In genomic region chr12:12017798-12018197, GRCh38 we compare ENCODE assay signal across 1 cellular context.
TF ChIP-seq lines count a peak whose summit lies in the region.

No MANE protein-coding gene starts in this region.

TF ChIP-seq in WTC11, 78 proteins besides CTCF, POLR2A, EP300 and RAD21 (continued from another document):
- TF ChIP-seq AFF4 (CRISPR knock-in tag; IDR thresholded peaks at IDR 0.05; ENCODE audit: borderline replicate concordance) (no peak), ELF4 (CRISPR knock-in tag; IDR thresholded peaks at IDR 0.05; ENCODE audit: low read depth) (no peak), ZNF263 (CRISPR knock-in tag; IDR thresholded peaks at IDR 0.05; ENCODE audit: low read depth) (no peak), NR3C1 (CRISPR knock-in tag; conservative IDR thresholded peaks at IDR 0.05; ENCODE audit: low read depth) (no peak), ZNF416 (CRISPR knock-in tag; IDR thresholded peaks at IDR 0.05) (no peak), ZBTB43 (CRISPR knock-in tag; IDR thresholded peaks at IDR 0.05) (no peak), MLX (CRISPR knock-in tag; IDR thresholded peaks at IDR 0.05) (no peak)
TF ChIP-seq in WTC11: peak in this region for 0.
